ENCODE assay signal across 8 cellular contexts in the genomic region with DNA sequence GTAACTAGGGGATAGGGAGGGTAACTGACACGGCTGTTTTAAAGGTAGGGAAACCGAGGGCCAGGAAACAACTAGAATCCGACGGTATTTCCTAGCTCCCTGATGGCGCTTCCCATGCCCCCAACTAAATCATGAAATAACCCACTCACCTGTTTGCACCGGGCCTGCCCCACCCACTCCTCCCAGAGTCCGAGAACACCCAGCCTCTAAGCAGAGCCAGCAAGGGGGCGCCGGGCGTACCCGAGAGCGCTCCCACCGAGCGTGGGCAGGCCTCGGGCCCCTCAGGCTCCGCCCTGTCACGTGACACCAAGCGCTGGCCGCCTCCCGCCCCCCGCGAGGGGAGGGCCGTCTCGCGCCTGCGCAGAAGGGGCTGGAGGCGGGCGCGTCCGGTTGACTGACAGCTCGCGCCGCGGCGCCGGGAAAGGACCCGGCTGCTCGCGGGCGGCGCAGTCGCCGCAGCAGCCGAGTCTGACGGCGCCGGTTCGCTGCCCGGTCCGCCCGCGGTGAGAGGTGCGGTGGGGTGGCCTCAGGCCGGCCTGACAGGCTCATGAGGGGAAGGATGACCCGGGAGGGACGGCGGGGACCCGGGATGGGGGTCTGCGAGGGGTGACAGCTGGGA. TPM values are rescaled to one million over a fixed set of nuclear protein-coding genes. Genes with fewer than 3 reads are reported as not detected.
DNase-seq lines count a peak whose midpoint lies in the region; ATAC-seq, FAIRE-seq and TF ChIP-seq lines count a peak whose summit lies in the region.

A gene with protein sequence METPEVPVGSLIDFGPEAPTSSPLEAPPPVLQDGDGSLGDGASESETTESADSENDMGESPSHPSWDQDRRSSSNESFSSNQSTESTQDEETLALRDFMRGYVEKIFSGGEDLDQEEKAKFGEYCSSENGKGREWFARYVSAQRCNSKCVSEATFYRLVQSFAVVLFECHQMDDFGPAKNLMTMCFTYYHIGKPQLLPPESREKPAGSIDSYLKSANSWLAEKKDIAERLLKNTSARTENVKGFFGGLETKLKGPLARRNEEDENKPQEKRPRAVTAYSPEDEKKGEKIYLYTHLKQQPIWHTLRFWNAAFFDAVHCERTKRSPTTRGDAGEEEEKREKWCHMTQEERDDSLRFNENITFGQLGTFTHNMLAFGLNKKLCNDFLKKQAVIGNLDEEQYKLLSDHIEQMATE (plus strand): TSS at position 447 of the 619 bp plus-strand sequence. CDS start 39,277 bp downstream, outside the sequence.

- TF ChIP-seq POLR2A in right lobe of liver (IDR thresholded peaks at IDR 0.05): peak; percentile 95

- no peaks in the 10 kb centered on the region for H3K36me3 ChIP-seq in right lobe of liver

- peak in 3 of 4 donors; percentile 21 to 34 (median 24) for TF ChIP-seq CTCF in right lobe of liver (IDR thresholded peaks at IDR 0.05)

- no peaks in the 10 kb centered on the region for H3K9me3 ChIP-seq in right lobe of liver

- H3K4me1 Mint-ChIP-seq in dendritic cell treated with granulocyte-macrophage colony-stimulating factor and Interleukin-4, amounts not matched to agents 40 ng/mL and 50 ng/mL, for 4 days (ENCODE audit: low read depth): peaks cover 65% of the 10 kb centered on the region

- FAIRE-seq in GM19239 (lab: Jason Lieb, UNC): peak; percentile 85

- DNase-seq in C1 segment of cervical spinal cord (lab: John Stamatoyannopoulos, UW) (peak; percentile 23 to 97 (median 90)), GM19239 (ENCODE audit: insufficient read length, low spot score) (peak; percentile 94), NCI-H526 treated with DMSO at 0.1 percent for 48 hours (lab: John Stamatoyannopoulos, UW) (peak; percentile 45), right lobe of liver (peak; percentile 97)
- peak; percentile 92 for DNase-seq in activated CD4-positive, alpha-beta T cell treated with anti-CD3 and anti-CD28 coated beads, Interleukin-2, amount 50 U/mL, for 24 hours (ENCODE audit: low read depth in 1 of 2, low spot score in 1 of 2)
- DNase-seq in stimulated activated CD4-positive, alpha-beta T cell treated with anti-CD3 and anti-CD28 coated beads, Interleukin-4, amount 100 ng/mL, for 24 hours: peak; percentile 95

- peak within 1 kb of the TSS; percentile 64 to 81 (median 69) for H3K4me3 ChIP-seq in right lobe of liver

- H3K27me3 Mint-ChIP-seq in dendritic cell treated with granulocyte-macrophage colony-stimulating factor and Interleukin-4, amounts not matched to agents 40 ng/mL and 50 ng/mL, for 4 days: no peaks in the 10 kb centered on the region

- no peaks in the 10 kb centered on the region for H3K27me3 ChIP-seq in right lobe of liver

- H3K27ac ChIP-seq in right lobe of liver: peak within 1 kb of the TSS; percentile 61 to 82 (median 75)

- intact Hi-C loops in dendritic cell treated with granulocyte-macrophage colony-stimulating factor and Interleukin-4, amounts not matched to agents 40 ng/mL and 50 ng/mL, for 4 days (cut with micrococcal nuclease): loop anchor here (5.0 to 10.0 kb wide), 2 partner anchors 45 to 57 kb away; no protein-coding TSS in a partner anchor
- intact Hi-C loops in right lobe of liver (cut with DNase I): no loop called here

- under 1% methylated on average over 26 of the region's 59 CpGs for WGBS in right lobe of liver (ENCODE audit: insufficient coverage, low coverage, low lambda C conversion rate, missing lambda C conversion rate)

- peaks cover 23% of the 10 kb centered on the region for H3K36me3 Mint-ChIP-seq in dendritic cell treated with granulocyte-macrophage colony-stimulating factor and Interleukin-4, amounts not matched to agents 40 ng/mL and 50 ng/mL, for 4 days (ENCODE audit: low read depth)

- peak within 1 kb of the TSS; percentile 98 for H3K4me3 Mint-ChIP-seq in dendritic cell treated with granulocyte-macrophage colony-stimulating factor and Interleukin-4, amounts not matched to agents 40 ng/mL and 50 ng/mL, for 4 days

- H3K9me3 Mint-ChIP-seq in dendritic cell treated with granulocyte-macrophage colony-stimulating factor and Interleukin-4, amounts not matched to agents 40 ng/mL and 50 ng/mL, for 4 days: no peaks in the 10 kb centered on the region

- ATAC-seq in HG03457 (IDR thresholded peaks at IDR 0.05; ENCODE audit: unreplicated experiment) (peak; percentile 75), right lobe of liver (peak; percentile 93 to 97 (median 94))

- H3K27ac Mint-ChIP-seq in dendritic cell treated with granulocyte-macrophage colony-stimulating factor and Interleukin-4, amounts not matched to agents 40 ng/mL and 50 ng/mL, for 4 days: peak within 1 kb of the TSS; percentile 99

- peaks cover 0 to 14% (median 0%) of the 10 kb centered on the region in 4 donors for H3K4me1 ChIP-seq in right lobe of liver

RNA-seq across cellular contexts. Expression of the gene that starts here (rescaled TPM):
- 1 to 10 TPM; 2.6 to 7.4 (median 4.7) TPM for total RNA-seq in right lobe of liver

Comparison
In these comparisons a context has a peak if more than half of its experiments do, and no peak if none do; other contexts are left out.
1. Peak in every context shown above with its lines: DNase-seq, ATAC-seq, H3K4me3 ChIP-seq and H3K27ac ChIP-seq.
2. DNase-seq: peak in every context shown above with its lines; median percentile 97 in right lobe of liver; 95 in stimulated activated CD4-positive, alpha-beta T cell treated with anti-CD3 and anti-CD28 coated beads, Interleukin-4, amount 100 ng/mL, for 24 hours; 94 in GM19239; 92 in activated CD4-positive, alpha-beta T cell treated with anti-CD3 and anti-CD28 coated beads, Interleukin-2, amount 50 U/mL, for 24 hours; 90 in C1 segment of cervical spinal cord; 45 in NCI-H526 treated with DMSO at 0.1 percent for 48 hours.